In genomic region chr15:29612096-29612495, GRCh38 we compare ENCODE assay signal across 14 cellular contexts.
A peak's percentile ranks its signal among the peaks of the same experiment; 100 is the strongest.
DNase-seq lines count a peak whose midpoint lies in the region; ATAC-seq and TF ChIP-seq lines count a peak whose summit lies in the region.
"Had no signal": no experiment of that assay in that cellular context is flagged by ENCODE, and none has a peak within 500 bp of the region (broad histone marks: within the 10 kb centered on the region; RNA-seq: fewer than 3 reads in every experiment).

No MANE protein-coding gene starts in this region.

- H3K9me2 ChIP-seq in MM.1S (replicated peaks; ENCODE audit: insufficient read depth, low read length) = no peaks in the 10 kb centered on the region

- H3K79me2 ChIP-seq in MM.1S (ENCODE audit: low read length) = no peaks in the 10 kb centered on the region

- no peak overlapping the region for H3K4me3 ChIP-seq in H7 (ENCODE audit: insufficient read depth, low read depth, low read length)
- no peak overlapping the region for H3K4me3 ChIP-seq in astrocyte of the spinal cord (ENCODE audit: low read depth, low read length)
- H3K4me3 ChIP-seq in MM.1S (ENCODE audit: low read length) = no peak overlapping the region
- H3K4me3 ChIP-seq: SK-N-MC, spleen had no signal

- H3K9ac ChIP-seq in MM.1S (ENCODE audit: low read length) = no peak overlapping the region

- H4K20me1 ChIP-seq in MM.1S (ENCODE audit: insufficient read depth, low read length) = no peaks in the 10 kb centered on the region

- no peak overlapping the region for H2AFZ ChIP-seq in MM.1S (ENCODE audit: low read length)

- no peaks in the 10 kb centered on the region for H3K36me3 ChIP-seq in H7 (replicated peaks; ENCODE audit: control insufficient read depth, insufficient read depth, low read length)
- H3K36me3 ChIP-seq in MM.1S (replicated peaks; ENCODE audit: insufficient read depth, low read length) = no peaks in the 10 kb centered on the region
- H3K36me3 ChIP-seq: spleen had no signal

- H3K4me2 ChIP-seq in MM.1S (ENCODE audit: low read depth, low read length) = no peak overlapping the region

- TF ChIP-seq CTCF in astrocyte of the spinal cord (IDR thresholded peaks at IDR 0.05; ENCODE audit: low read depth, low read length) = no peak
- no peak for TF ChIP-seq CTCF in MM.1S (IDR thresholded peaks at IDR 0.05; ENCODE audit: low read length)

- no peaks in the 10 kb centered on the region for H3K4me1 ChIP-seq in MM.1S (ENCODE audit: low read length)
- H3K4me1 ChIP-seq: spleen had no signal

- H3K9me3 ChIP-seq in MM.1S (replicated peaks; ENCODE audit: insufficient read depth, low read length) = no peaks in the 10 kb centered on the region

- H3K27me3 ChIP-seq in H7 (ENCODE audit: control insufficient read depth, insufficient read depth, low read length) (no peaks in the 10 kb centered on the region; the same call in 1 of the 2 replicates), MM.1S (replicated peaks; ENCODE audit: insufficient read depth, low read length) (no peaks in the 10 kb centered on the region)

- ATAC-seq in GM19397 (IDR thresholded peaks at IDR 0.05; ENCODE audit: unreplicated experiment) = no peak
- no peak for ATAC-seq in HG03432 (IDR thresholded peaks at IDR 0.05; ENCODE audit: unreplicated experiment)

- H3F3A ChIP-seq in MM.1S (ENCODE audit: insufficient read depth, low read length) = no peaks in the 10 kb centered on the region

- DNase-seq in A172 (ENCODE audit: low spot score) (peak; percentile 77), H7 (peak; percentile 46), astrocyte of the spinal cord (ENCODE audit: low read depth, low spot score) (peak; percentile 90), islet precursor cell (peak; percentile 87), MM.1S (no peak), NOMO-1 treated with DMSO at 0.1 percent for 48 hours (lab: John Stamatoyannopoulos, UW; ENCODE audit: unreplicated experiment) (no peak)
- DNase-seq: activated CD4-positive, alpha-beta T cell treated with anti-CD3 and anti-CD28 coated beads for 48 hours; activated effector memory CD4-positive, alpha-beta T cell treated with anti-CD3 and anti-CD28 coated beads, Interleukin-2, amount 50 U/mL, for 16 hours; HCEC 1CT; NCI-H1092 treated with DMSO at 0.1 percent for 48 hours; spleen had no signal

- no peak overlapping the region for H3K27ac ChIP-seq in MM.1S (ENCODE audit: low read length)
- H3K27ac ChIP-seq: SK-N-MC, spleen had no signal

- in situ Hi-C loops in astrocyte of the spinal cord (cut with HindIII; ENCODE audit: low sequenced_read_pairs) = no loop called here

Comparison
In these comparisons a context has a peak if more than half of its experiments do, and no peak if none do; other contexts are left out.
1. DNase-seq: peak in A172 (single experiment), H7 (single experiment), astrocyte of the spinal cord (single experiment) and islet precursor cell (single experiment); none in MM.1S (single experiment) and NOMO-1 treated with DMSO at 0.1 percent for 48 hours (single experiment).